1 cellular context compared by ENCODE assay signal in the genomic region with DNA sequence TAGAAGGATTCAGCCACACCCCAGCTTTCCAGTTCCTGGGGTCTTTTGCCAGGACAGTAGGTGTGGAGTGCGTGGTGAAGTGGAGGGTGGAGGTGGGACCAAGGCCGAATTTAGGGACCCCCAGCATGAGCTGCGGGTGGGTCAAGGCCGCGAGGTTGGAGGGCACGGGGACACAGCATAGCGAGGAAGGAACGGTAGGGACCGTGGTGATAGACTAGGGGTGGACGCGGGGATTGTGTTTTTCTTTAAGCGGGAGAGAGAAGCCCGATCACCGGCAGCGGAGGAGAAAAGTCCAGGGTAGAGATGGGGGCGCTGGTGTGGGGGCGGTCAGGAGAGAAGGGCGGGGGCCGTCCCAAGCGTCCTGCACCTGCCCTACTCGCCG.
TF ChIP-seq lines count a peak whose summit lies in the region.

No MANE protein-coding gene starts in this region.

TF ChIP-seq in HepG2, 621 proteins besides CTCF, POLR2A, EP300 and RAD21 (continued from another document):
- TF ChIP-seq, protein P1, sequence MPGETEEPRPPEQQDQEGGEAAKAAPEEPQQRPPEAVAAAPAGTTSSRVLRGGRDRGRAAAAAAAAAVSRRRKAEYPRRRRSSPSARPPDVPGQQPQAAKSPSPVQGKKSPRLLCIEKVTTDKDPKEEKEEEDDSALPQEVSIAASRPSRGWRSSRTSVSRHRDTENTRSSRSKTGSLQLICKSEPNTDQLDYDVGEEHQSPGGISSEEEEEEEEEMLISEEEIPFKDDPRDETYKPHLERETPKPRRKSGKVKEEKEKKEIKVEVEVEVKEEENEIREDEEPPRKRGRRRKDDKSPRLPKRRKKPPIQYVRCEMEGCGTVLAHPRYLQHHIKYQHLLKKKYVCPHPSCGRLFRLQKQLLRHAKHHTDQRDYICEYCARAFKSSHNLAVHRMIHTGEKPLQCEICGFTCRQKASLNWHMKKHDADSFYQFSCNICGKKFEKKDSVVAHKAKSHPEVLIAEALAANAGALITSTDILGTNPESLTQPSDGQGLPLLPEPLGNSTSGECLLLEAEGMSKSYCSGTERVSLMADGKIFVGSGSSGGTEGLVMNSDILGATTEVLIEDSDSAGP (CRISPR knock-in tag; IDR thresholded peaks at IDR 0.05; ENCODE audit: borderline replicate concordance), result 0 out of 2 replicates have a peak, but pooled peaks have one; percentile 34
- TF ChIP-seq POLR2G (IDR thresholded peaks at IDR 0.05; ENCODE audit: low read depth, low read length) (no peak), RORA (CRISPR knock-in tag; IDR thresholded peaks at IDR 0.05) (no peak), ZNF605 (CRISPR knock-in tag; IDR thresholded peaks at IDR 0.05) (no peak), PHF8 (CRISPR knock-in tag; IDR thresholded peaks at IDR 0.05) (no peak), HIVEP1 (CRISPR knock-in tag; IDR thresholded peaks at IDR 0.05) (no peak), ZNF749 (CRISPR knock-in tag; IDR thresholded peaks at IDR 0.05; ENCODE audit: borderline replicate concordance) (peak; percentile 75; the same call in 1 of the 2 replicates), AGO1 (IDR thresholded peaks at IDR 0.05; ENCODE audit: low read depth, low read length, poor library complexity, severe bottlenecking) (peak; percentile 4), ZBTB38 (CRISPR knock-in tag; IDR thresholded peaks at IDR 0.05) (0 out of 2 replicates have a peak, but pooled peaks have one; percentile 2), ESRRA (CRISPR knock-in tag; IDR thresholded peaks at IDR 0.05; ENCODE audit: low read depth) (no peak), KMT2B (CRISPR knock-in tag; IDR thresholded peaks at IDR 0.05) (no peak), ZNF614 (CRISPR knock-in tag; IDR thresholded peaks at IDR 0.05; ENCODE audit: borderline replicate concordance) (no peak), ZNF235 (CRISPR knock-in tag; IDR thresholded peaks at IDR 0.05; ENCODE audit: borderline replicate concordance) (0 out of 2 replicates have a peak, but pooled peaks have one; percentile 5), SRSF4 (IDR thresholded peaks at IDR 0.05; ENCODE audit: low read depth, low read length, poor library complexity, severe bottlenecking) (no peak), SP4 (CRISPR knock-in tag; IDR thresholded peaks at IDR 0.05) (0 out of 2 replicates have a peak, but pooled peaks have one; percentile 18), HOXA5 (CRISPR knock-in tag; IDR thresholded peaks at IDR 0.05) (no peak), CENPX (CRISPR knock-in tag; IDR thresholded peaks at IDR 0.05) (no peak), CHCHD3 (CRISPR knock-in tag; IDR thresholded peaks at IDR 0.05) (no peak), JARID2 (CRISPR knock-in tag; IDR thresholded peaks at IDR 0.05; ENCODE audit: insufficient replicate concordance) (no peak), ZNF788 (CRISPR knock-in tag; IDR thresholded peaks at IDR 0.05; ENCODE audit: borderline replicate concordance) (0 out of 2 replicates have a peak, but pooled peaks have one; percentile 16), ZNF225 (CRISPR knock-in tag; IDR thresholded peaks at IDR 0.05) (no peak), ELF1 (CRISPR knock-in tag; IDR thresholded peaks at IDR 0.05) (no peak)
- TF ChIP-seq, protein P2, sequence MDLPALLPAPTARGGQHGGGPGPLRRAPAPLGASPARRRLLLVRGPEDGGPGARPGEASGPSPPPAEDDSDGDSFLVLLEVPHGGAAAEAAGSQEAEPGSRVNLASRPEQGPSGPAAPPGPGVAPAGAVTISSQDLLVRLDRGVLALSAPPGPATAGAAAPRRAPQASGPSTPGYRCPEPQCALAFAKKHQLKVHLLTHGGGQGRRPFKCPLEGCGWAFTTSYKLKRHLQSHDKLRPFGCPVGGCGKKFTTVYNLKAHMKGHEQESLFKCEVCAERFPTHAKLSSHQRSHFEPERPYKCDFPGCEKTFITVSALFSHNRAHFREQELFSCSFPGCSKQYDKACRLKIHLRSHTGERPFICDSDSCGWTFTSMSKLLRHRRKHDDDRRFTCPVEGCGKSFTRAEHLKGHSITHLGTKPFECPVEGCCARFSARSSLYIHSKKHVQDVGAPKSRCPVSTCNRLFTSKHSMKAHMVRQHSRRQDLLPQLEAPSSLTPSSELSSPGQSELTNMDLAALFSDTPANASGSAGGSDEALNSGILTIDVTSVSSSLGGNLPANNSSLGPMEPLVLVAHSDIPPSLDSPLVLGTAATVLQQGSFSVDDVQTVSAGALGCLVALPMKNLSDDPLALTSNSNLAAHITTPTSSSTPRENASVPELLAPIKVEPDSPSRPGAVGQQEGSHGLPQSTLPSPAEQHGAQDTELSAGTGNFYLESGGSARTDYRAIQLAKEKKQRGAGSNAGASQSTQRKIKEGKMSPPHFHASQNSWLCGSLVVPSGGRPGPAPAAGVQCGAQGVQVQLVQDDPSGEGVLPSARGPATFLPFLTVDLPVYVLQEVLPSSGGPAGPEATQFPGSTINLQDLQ (CRISPR knock-in tag; IDR thresholded peaks at IDR 0.05), result no peak
- TF ChIP-seq, protein P3, sequence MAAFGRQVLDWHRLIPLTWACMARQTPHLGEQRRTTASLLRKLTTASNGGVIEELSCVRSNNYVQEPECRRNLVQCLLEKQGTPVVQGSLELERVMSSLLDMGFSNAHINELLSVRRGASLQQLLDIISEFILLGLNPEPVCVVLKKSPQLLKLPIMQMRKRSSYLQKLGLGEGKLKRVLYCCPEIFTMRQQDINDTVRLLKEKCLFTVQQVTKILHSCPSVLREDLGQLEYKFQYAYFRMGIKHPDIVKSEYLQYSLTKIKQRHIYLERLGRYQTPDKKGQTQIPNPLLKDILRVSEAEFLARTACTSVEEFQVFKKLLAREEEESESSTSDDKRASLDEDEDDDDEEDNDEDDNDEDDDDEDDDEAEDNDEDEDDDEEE (CRISPR knock-in tag; IDR thresholded peaks at IDR 0.05), result no peak
- TF ChIP-seq, protein P4, sequence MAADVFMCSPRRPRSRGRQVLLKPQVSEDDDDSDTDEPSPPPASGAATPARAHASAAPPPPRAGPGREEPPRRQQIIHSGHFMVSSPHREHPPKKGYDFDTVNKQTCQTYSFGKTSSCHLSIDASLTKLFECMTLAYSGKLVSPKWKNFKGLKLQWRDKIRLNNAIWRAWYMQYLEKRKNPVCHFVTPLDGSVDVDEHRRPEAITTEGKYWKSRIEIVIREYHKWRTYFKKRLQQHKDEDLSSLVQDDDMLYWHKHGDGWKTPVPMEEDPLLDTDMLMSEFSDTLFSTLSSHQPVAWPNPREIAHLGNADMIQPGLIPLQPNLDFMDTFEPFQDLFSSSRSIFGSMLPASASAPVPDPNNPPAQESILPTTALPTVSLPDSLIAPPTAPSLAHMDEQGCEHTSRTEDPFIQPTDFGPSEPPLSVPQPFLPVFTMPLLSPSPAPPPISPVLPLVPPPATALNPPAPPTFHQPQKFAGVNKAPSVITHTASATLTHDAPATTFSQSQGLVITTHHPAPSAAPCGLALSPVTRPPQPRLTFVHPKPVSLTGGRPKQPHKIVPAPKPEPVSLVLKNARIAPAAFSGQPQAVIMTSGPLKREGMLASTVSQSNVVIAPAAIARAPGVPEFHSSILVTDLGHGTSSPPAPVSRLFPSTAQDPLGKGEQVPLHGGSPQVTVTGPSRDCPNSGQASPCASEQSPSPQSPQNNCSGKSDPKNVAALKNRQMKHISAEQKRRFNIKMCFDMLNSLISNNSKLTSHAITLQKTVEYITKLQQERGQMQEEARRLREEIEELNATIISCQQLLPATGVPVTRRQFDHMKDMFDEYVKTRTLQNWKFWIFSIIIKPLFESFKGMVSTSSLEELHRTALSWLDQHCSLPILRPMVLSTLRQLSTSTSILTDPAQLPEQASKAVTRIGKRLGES (CRISPR knock-in tag; IDR thresholded peaks at IDR 0.05; ENCODE audit: borderline replicate concordance), result no peak
- TF ChIP-seq, protein P5, sequence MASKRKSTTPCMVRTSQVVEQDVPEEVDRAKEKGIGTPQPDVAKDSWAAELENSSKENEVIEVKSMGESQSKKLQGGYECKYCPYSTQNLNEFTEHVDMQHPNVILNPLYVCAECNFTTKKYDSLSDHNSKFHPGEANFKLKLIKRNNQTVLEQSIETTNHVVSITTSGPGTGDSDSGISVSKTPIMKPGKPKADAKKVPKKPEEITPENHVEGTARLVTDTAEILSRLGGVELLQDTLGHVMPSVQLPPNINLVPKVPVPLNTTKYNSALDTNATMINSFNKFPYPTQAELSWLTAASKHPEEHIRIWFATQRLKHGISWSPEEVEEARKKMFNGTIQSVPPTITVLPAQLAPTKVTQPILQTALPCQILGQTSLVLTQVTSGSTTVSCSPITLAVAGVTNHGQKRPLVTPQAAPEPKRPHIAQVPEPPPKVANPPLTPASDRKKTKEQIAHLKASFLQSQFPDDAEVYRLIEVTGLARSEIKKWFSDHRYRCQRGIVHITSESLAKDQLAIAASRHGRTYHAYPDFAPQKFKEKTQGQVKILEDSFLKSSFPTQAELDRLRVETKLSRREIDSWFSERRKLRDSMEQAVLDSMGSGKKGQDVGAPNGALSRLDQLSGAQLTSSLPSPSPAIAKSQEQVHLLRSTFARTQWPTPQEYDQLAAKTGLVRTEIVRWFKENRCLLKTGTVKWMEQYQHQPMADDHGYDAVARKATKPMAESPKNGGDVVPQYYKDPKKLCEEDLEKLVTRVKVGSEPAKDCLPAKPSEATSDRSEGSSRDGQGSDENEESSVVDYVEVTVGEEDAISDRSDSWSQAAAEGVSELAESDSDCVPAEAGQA (IDR thresholded peaks at IDR 0.05; ENCODE audit: low read depth), result no peak
- TF ChIP-seq, protein P5 (CRISPR knock-in tag; IDR thresholded peaks at IDR 0.05; ENCODE audit: borderline replicate concordance), result no peak
- TF ChIP-seq, protein P6, sequence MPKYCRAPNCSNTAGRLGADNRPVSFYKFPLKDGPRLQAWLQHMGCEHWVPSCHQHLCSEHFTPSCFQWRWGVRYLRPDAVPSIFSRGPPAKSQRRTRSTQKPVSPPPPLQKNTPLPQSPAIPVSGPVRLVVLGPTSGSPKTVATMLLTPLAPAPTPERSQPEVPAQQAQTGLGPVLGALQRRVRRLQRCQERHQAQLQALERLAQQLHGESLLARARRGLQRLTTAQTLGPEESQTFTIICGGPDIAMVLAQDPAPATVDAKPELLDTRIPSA (CRISPR knock-in tag; IDR thresholded peaks at IDR 0.05; ENCODE audit: borderline replicate concordance), result no peak
